Comparison of ENCODE assay signal across 1 cellular context in the genomic region with DNA sequence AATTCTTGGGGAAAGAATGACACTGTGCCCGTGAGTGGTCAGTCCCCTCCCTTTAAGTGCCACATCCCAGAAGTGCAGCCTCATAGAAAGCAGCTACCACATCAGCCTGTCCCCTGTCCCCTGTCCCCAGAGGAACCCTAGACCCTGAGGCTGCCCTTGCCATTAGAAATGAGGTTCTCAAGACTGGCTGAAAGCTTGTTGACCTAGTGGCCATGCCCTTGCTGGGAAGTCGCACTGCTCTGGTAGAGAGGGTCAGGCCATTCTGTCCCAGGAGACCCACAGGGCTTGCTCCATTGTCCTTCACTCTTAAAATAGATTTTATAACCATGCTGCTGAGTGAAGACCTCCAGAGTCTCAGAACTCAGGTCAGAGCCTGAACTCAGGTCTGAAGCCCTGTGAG.
TF ChIP-seq lines count a peak whose summit lies in the region.

No MANE protein-coding gene starts in this region.

TF ChIP-seq in HepG2, 621 proteins besides CTCF, POLR2A, EP300 and RAD21 (continued from another document):
- TF ChIP-seq, protein P1, sequence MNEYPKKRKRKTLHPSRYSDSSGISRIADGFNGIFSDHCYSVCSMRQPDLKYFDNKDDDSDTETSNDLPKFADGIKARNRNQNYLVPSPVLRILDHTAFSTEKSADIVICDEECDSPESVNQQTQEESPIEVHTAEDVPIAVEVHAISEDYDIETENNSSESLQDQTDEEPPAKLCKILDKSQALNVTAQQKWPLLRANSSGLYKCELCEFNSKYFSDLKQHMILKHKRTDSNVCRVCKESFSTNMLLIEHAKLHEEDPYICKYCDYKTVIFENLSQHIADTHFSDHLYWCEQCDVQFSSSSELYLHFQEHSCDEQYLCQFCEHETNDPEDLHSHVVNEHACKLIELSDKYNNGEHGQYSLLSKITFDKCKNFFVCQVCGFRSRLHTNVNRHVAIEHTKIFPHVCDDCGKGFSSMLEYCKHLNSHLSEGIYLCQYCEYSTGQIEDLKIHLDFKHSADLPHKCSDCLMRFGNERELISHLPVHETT (CRISPR knock-in tag; conservative IDR thresholded peaks at IDR 0.05) = no peak
